ENCODE assay signal across 23 cellular contexts in the genomic region with DNA sequence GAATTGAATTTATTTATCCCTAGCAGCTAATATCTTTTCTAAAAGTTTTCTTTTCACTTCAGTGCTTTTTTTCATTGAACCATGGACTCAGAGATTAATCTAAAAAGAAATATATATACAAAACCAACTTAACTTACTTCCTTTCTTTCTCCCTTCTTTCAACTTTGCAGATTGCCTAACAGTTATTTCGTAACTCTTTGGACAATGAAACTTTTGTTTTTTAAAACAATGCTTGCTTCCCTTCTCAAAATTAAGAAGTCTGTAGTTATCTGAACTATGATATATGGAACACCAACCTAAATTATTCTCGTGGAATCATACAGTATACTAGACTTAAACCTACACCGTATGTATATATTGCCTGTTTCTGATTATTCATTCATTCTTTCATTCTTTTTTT.
A peak's percentile ranks its signal among the peaks of the same experiment; 100 is the strongest.
DNase-seq lines count a peak whose midpoint lies in the region; ATAC-seq, FAIRE-seq and TF ChIP-seq lines count a peak whose summit lies in the region.
"Had no signal": no experiment of that assay in that cellular context is flagged by ENCODE, and none has a peak within 500 bp of the region (broad histone marks: within the 10 kb centered on the region; RNA-seq: fewer than 3 reads in every experiment).

No MANE protein-coding gene starts in this region.

- no peaks in the 10 kb centered on the region for H3K79me2 ChIP-seq in K562 (ENCODE audit: control insufficient read depth, insufficient read depth, low read length)
- H3K79me2 ChIP-seq: parathyroid adenoma had no signal

- POLR2A ChIA-PET in K562 (lab: Yijun Ruan, JAX), result no interaction called here

- no peak overlapping the region for H3K4me2 ChIP-seq in K562 (ENCODE audit: insufficient read depth, low read length)

- 91% methylated on average over 3 of the region's 3 CpGs for WGBS in K562 (ENCODE audit: insufficient coverage, low coverage, missing lambda C conversion rate)
- WGBS in thyroid gland, 2 donors, result 91 to 94% methylated on average over 3 of the region's 3 CpGs

- no peak for FAIRE-seq in K562 (lab: Jason Lieb, UNC)

- TF ChIP-seq CTCF in NB4 (IDR thresholded peaks at IDR 0.05; ENCODE audit: low read depth, low read length), result no peak
- no peak for TF ChIP-seq CTCF in K562 (IDR thresholded peaks at IDR 0.05 in 2 of 3, conservative IDR thresholded peaks at IDR 0.05 in 1 of 3; ENCODE audit: insufficient read depth in 2 of 3, low read depth in 1 of 3, low read length in 3 of 3)
- no peak for TF ChIP-seq CTCF in thyroid gland (IDR thresholded peaks at IDR 0.05)

- peaks cover 56% of the 10 kb centered on the region for H3K36me3 ChIP-seq in K562 (ENCODE audit: control insufficient read depth, insufficient read depth, low read length)
- no peaks in the 10 kb centered on the region for H3K36me3 ChIP-seq in thyroid gland

- intact Hi-C loops in K562 (cut with micrococcal nuclease), result no loop called here
- intact Hi-C loops in thyroid gland (cut with DNase I), result no loop called here

- no peak overlapping the region for H3K9ac ChIP-seq in K562 (ENCODE audit: insufficient read depth in 1 of 2, low read depth in 2 of 2, low read length in 2 of 2)
- H3K9ac ChIP-seq: parathyroid adenoma had no signal

- no peak overlapping the region for H2AFZ ChIP-seq in K562 (ENCODE audit: low read depth, low read length)
- H2AFZ ChIP-seq: parathyroid adenoma had no signal

- in situ Hi-C loops in K562 (cut with MboI), result no loop called here

- H3K9me3 ChIP-seq in K562 (replicated peaks; ENCODE audit: control insufficient read depth, insufficient read depth, low read depth, low read length), result no peaks in the 10 kb centered on the region
- no peaks in the 10 kb centered on the region for H3K9me3 ChIP-seq in thyroid gland
- H3K9me3 ChIP-seq: Caco-2, heart right ventricle had no signal

- BruUV-seq in K562 (replicated peaks; lab: Mats Ljungman, UMichigan), result no TSS peak

- H3K4me3 ChIP-seq in NB4 (ENCODE audit: low read depth, low read length), result peak overlapping the region; percentile 17
- no peak overlapping the region for H3K4me3 ChIP-seq in K562
- no peak overlapping the region for H3K4me3 ChIP-seq in thyroid gland (replicated peaks in 1 of 3)
- H3K4me3 ChIP-seq: heart right ventricle, lung had no signal

- H4K20me1 ChIP-seq in K562 (replicated peaks; ENCODE audit: control insufficient read depth, insufficient read depth, low read length), result no peaks in the 10 kb centered on the region

- DNase-seq in ELR (ENCODE audit: low read depth), result peak; percentile 1
- DNase-seq in NB4 (ENCODE audit: low read depth), result peak; percentile 75
- no peak for DNase-seq in K562 (ENCODE audit: extremely low read depth in 1 of 4, low spot score in 3 of 4)
- peak; percentile 18 for DNase-seq in foreskin melanocyte
- DNase-seq in SW480 (ENCODE audit: low spot score), result no peak
- no peak for DNase-seq in thyroid gland
- DNase-seq: activated naive CD4-positive, alpha-beta T cell treated with anti-CD3 and anti-CD28 coated beads for 36 hours; activated T-cell treated with anti-CD3 and anti-CD28 coated beads for 4 hours; Caco-2; cortex of kidney; heart right ventricle; islet precursor cell; NCI-H187; NCI-H226; RPMI8226; stimulated activated CD4-positive, alpha-beta T cell treated with anti-CD3 and anti-CD28 coated beads, Interleukin-4, amount 100 ng/mL, for 24 hours; T-cell had no signal

- TF ChIP-seq POLR2A in NB4 (IDR thresholded peaks at IDR 0.05; ENCODE audit: extremely low read depth, insufficient read length), result no peak
- no peak for TF ChIP-seq POLR2A in K562 (conservative IDR thresholded peaks at IDR 0.05)
- no peak for TF ChIP-seq POLR2A in thyroid gland (IDR thresholded peaks at IDR 0.05)

- H3K27ac ChIP-seq in K562 (ENCODE audit: extremely low read depth, low read depth, low read length) (no peak overlapping the region), thyroid gland (no peak overlapping the region)
- H3K27ac ChIP-seq: epithelial cell of prostate, parathyroid adenoma had no signal

- no peaks in the 10 kb centered on the region for H3K4me1 ChIP-seq in K562 (replicated peaks in 1 of 2; ENCODE audit: control insufficient read depth in 2 of 2, insufficient read depth in 2 of 2, low read length in 2 of 2)
- H3K4me1 ChIP-seq in thyroid gland, result peaks cover 0 to 3% of the 10 kb centered on the region in 2 donors
- H3K4me1 ChIP-seq: Caco-2, parathyroid adenoma had no signal

- no peaks in the 10 kb centered on the region for H3K9me1 ChIP-seq in K562 (ENCODE audit: control insufficient read depth, insufficient read depth, low read length)

- no peak for TF ChIP-seq RAD21 in K562 (CRISPR knock-in tag; conservative IDR thresholded peaks at IDR 0.05 in 1 of 2, IDR thresholded peaks at IDR 0.05 in 1 of 2)

- H3K27me3 ChIP-seq in K562 (ENCODE audit: control insufficient read depth in 2 of 2, insufficient read depth in 2 of 2, low read length in 2 of 2) (no peaks in the 10 kb centered on the region), thyroid gland (no peaks in the 10 kb centered on the region)
- H3K27me3 ChIP-seq: heart right ventricle had no signal

- no peak for TF ChIP-seq EP300 in K562 (IDR thresholded peaks at IDR 0.05; ENCODE audit: low read length)

- CTCF ChIA-PET in K562 (lab: Yijun Ruan, JAX; ENCODE audit: low intra/inter-chr PET ratio), result no interaction called here

- ATAC-seq in K562, result no peak
- no peak for ATAC-seq in GM19351 (IDR thresholded peaks at IDR 0.05; ENCODE audit: unreplicated experiment)
- no peak for ATAC-seq in HG03196 (IDR thresholded peaks at IDR 0.05; ENCODE audit: unreplicated experiment)
- ATAC-seq: HCT116, heart right ventricle, T-cell had no signal

TF ChIP-seq in K562, 482 proteins besides CTCF, POLR2A, EP300 and RAD21:
- TF ChIP-seq SRF (CRISPR knock-in tag; IDR thresholded peaks at IDR 0.05) (no peak), CEBPB (tag; IDR thresholded peaks at IDR 0.05) (peak; percentile 87), CEBPG (CRISPR knock-in tag; IDR thresholded peaks at IDR 0.05) (no peak), CEBPG (tag; conservative IDR thresholded peaks at IDR 0.05 in 1 of 2, IDR thresholded peaks at IDR 0.05 in 1 of 2) (peak in 1 of 2 experiments; percentile 68; a peak in 2 of 4 replicates)

Comparison
In these comparisons a context has a peak if more than half of its experiments do, and no peak if none do; other contexts are left out.
1. DNase-seq: peak in ELR (single experiment), NB4 (single experiment) and foreskin melanocyte (single experiment); none in K562 (0 of 4), SW480 (single experiment) and thyroid gland (0 of 2).